17 cellular contexts compared by ENCODE assay signal in the genomic region with DNA sequence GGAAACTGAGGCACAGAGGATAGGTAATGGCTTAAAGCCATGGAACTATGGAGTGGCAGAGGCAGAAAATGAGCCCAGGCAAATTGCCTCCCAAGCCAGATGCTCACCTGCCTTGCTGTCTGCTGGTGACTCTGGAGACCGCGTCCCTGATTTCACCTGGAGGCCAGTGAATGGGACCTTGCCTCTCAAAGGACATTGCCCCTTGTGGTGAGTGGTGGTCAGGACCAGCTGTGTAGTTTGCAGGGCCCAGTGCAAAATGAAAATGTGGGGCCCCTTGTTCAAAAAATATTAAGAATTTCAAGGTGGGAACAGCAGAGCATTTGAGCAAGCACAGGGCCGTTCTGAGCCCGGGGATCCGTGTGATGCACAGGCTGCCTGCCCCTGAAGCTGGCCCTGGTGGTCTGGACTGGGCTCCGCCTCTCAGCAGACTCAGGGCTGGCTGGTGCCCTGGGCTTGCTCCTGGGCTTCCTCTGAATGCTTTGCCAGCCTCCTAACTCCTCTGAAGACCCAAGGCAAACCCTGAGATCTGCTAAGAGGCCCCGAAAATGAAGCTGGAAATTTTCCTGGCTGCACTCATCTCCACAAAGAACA. TPM values are rescaled to one million over a fixed set of nuclear protein-coding genes. Genes with fewer than 3 reads are reported as not detected.
A peak's percentile ranks its signal among the peaks of the same experiment; 100 is the strongest.
DNase-seq lines count a peak whose midpoint lies in the region; ATAC-seq and TF ChIP-seq lines count a peak whose summit lies in the region.
"Had no signal": no experiment of that assay in that cellular context is flagged by ENCODE, and none has a peak within 500 bp of the region (broad histone marks: within the 10 kb centered on the region; RNA-seq: fewer than 3 reads in every experiment).

No MANE protein-coding gene starts in this region.

- peaks cover 3% of the 10 kb centered on the region; the same call in 1 of the 3 replicates for H3K9me3 Mint-ChIP-seq in GM23338

- POLR2A ChIA-PET in AG04449 (lab: Yijun Ruan, JAX), result no interaction called here
- POLR2A ChIA-PET in OCI-LY7 (lab: Charles Lee), result interaction anchor here (0.7 kb wide), 1 partner anchor 42 kb away, joined by 4 read pairs; no protein-coding TSS in a partner anchor

- H3K36me3 Mint-ChIP-seq in GM23338 (ENCODE audit: low read depth), result no peaks in the 10 kb centered on the region

- H3K4me3 ChIP-seq in AG04449 (ENCODE audit: low read depth, low read length) (no peak overlapping the region), GM23338 (no peak overlapping the region), WI38 (ENCODE audit: low read depth, low read length) (no peak overlapping the region), OCI-LY7 (ENCODE audit: low read depth, low read length, poor library complexity, severe bottlenecking) (no peak overlapping the region)

- peak overlapping the region; percentile 52; the same call in 1 of the 2 replicates for H2AFZ ChIP-seq in GM23338
- no peak overlapping the region for H2AFZ ChIP-seq in OCI-LY7 (ENCODE audit: low read length)

- H4K20me1 ChIP-seq in GM23338 (replicated peaks; ENCODE audit: insufficient read depth) (no peaks in the 10 kb centered on the region), OCI-LY7 (ENCODE audit: insufficient read depth, low read length) (no peaks in the 10 kb centered on the region)

- H3K36me3 ChIP-seq in GM23338 (ENCODE audit: insufficient read depth) (no peaks in the 10 kb centered on the region), OCI-LY7 (ENCODE audit: insufficient read depth, low read length) (no peaks in the 10 kb centered on the region)

- H3K27ac ChIP-seq in GM23338 (ENCODE audit: low read depth) (no peak overlapping the region), OCI-LY7 (ENCODE audit: low read depth, low read length, poor library complexity, severe bottlenecking) (no peak overlapping the region)

- no TSS peak for BruUV-seq in OCI-LY7 (replicated peaks; lab: Mats Ljungman, UMichigan)

- no peak overlapping the region for H3K4me2 ChIP-seq in GM23338
- H3K4me2 ChIP-seq in OCI-LY7 (ENCODE audit: low read length), result no peak overlapping the region

- intact Hi-C loops in OCI-LY7 (cut with micrococcal nuclease; ENCODE audit: unreplicated experiment), result no loop called here

- no peaks in the 10 kb centered on the region for H3K9me2 ChIP-seq in GM23338 (ENCODE audit: insufficient read depth)
- H3K9me2 ChIP-seq in OCI-LY7 (ENCODE audit: insufficient read depth, low read length), result no peaks in the 10 kb centered on the region

- DNase-seq in AG04449 (ENCODE audit: low read depth, low spot score), result no peak
- DNase-seq in GM23338 (ENCODE audit: low spot score), result peak; percentile 73
- peak; percentile 69 for DNase-seq in iPS-NIHi11 (ENCODE audit: low spot score)
- no peak for DNase-seq in SKM-1 (lab: John Stamatoyannopoulos, UW; ENCODE audit: unreplicated experiment)
- no peak for DNase-seq in OCI-LY7 (ENCODE audit: low spot score)
- DNase-seq: activated CD4-positive, alpha-beta T cell treated with anti-CD3 and anti-CD28 coated beads for 48 hours; activated T-cell treated with anti-CD3 and anti-CD28 coated beads, Interleukin-2, amount 50 U/mL, for 1 hour; amygdala; effector CD4-positive, alpha-beta T cell; kidney glomerular epithelial cell; NCI-H2171; stimulated activated CD4-positive, alpha-beta T cell treated with anti-CD3 and anti-CD28 coated beads, Interleukin-2, amount 100 ng/mL, for 48 hours; T-helper 2 cell had no signal

- ATAC-seq in GM23338 (peak; percentile 94), HG03565 (IDR thresholded peaks at IDR 0.05; ENCODE audit: unreplicated experiment) (no peak), HG03135 (IDR thresholded peaks at IDR 0.05; ENCODE audit: unreplicated experiment) (no peak)

- H3F3A ChIP-seq in GM23338 (replicated peaks; ENCODE audit: low read depth), result no peaks in the 10 kb centered on the region

- no peak overlapping the region for H3K4me3 Mint-ChIP-seq in GM23338
- H3K4me3 Mint-ChIP-seq: B cell had no signal

- H3K27me3 Mint-ChIP-seq in GM23338 (ENCODE audit: insufficient read depth, low read depth, poor library complexity), result peaks cover 4% of the 10 kb centered on the region

- CTCF ChIA-PET in AG04449 (lab: Yijun Ruan, JAX) (interaction anchor here (1.0 to 2.5 kb wide), 4 partner anchors 8 to 34 kb away, joined by 3 to 12 read pairs (median 6); no protein-coding TSS in a partner anchor), OCI-LY7 (lab: Charles Lee; ENCODE audit: unreplicated experiment) (interaction anchor here (0.6 kb wide), 1 partner anchor 45 kb away, joined by 3 read pairs; no protein-coding TSS in a partner anchor)

- H3K27me3 ChIP-seq in GM23338 (ENCODE audit: insufficient read depth), result no peaks in the 10 kb centered on the region

- H3K27ac Mint-ChIP-seq in GM23338, result no peak overlapping the region
- H3K27ac Mint-ChIP-seq: B cell had no signal

- no peaks in the 10 kb centered on the region for H3K4me1 Mint-ChIP-seq in GM23338
- H3K4me1 Mint-ChIP-seq: B cell had no signal

- H3K79me2 ChIP-seq in GM23338 (replicated peaks; ENCODE audit: insufficient read depth) (no peaks in the 10 kb centered on the region), OCI-LY7 (ENCODE audit: insufficient read depth, low read depth, low read length) (no peaks in the 10 kb centered on the region)

- H3K4me1 ChIP-seq in GM23338 (ENCODE audit: insufficient read depth), result no peaks in the 10 kb centered on the region
- no peaks in the 10 kb centered on the region for H3K4me1 ChIP-seq in OCI-LY7 (ENCODE audit: insufficient read depth, low read length, poor library complexity, severe bottlenecking)

- TF ChIP-seq CTCF in AG04449 (IDR thresholded peaks at IDR 0.05; ENCODE audit: insufficient read depth, low read length, missing control alignments), result peak; percentile 13
- TF ChIP-seq CTCF in GM23338 (conservative IDR thresholded peaks at IDR 0.05; ENCODE audit: low read depth in 2 of 2), result peak; percentile 62 to 64
- TF ChIP-seq CTCF in WI38 (IDR thresholded peaks at IDR 0.05; ENCODE audit: low read depth, low read length), result peak; percentile 33
- TF ChIP-seq CTCF in OCI-LY7 (conservative IDR thresholded peaks at IDR 0.05; ENCODE audit: low read length), result no peak

- no peaks in the 10 kb centered on the region for H3K9me3 ChIP-seq in OCI-LY7 (ENCODE audit: low read length)

TF ChIP-seq in GM23338, 12 proteins besides CTCF, POLR2A, EP300 and RAD21:
- no peak for TF ChIP-seq EZH2phosphoT487 (IDR thresholded peaks at IDR 0.05; ENCODE audit: unreplicated experiment)
TF ChIP-seq in GM23338: peak in this region for 0.

RNA-seq across cellular contexts. Expression of a gene that starts 19.8 kb away (rescaled TPM):
- total RNA-seq in GM23338 (2014; rRNA removed; shearing (Covaris generic)), result 26.3 and 31.0 TPM in 2 replicates
- polyA plus RNA-seq in GM23338 (2016; fragmentation: Nextera tagmentation; extraction: Ambion mirVana), result 6.6 and 8.1 TPM in 2 replicates
- total RNA-seq in OCI-LY7 (2014; rRNA removed; shearing (Covaris generic)), result not detected in 2 replicates
- not detected in 2 replicates for total RNA-seq in OCI-LY7 (2022)

Comparison
In these comparisons a context has a peak if more than half of its experiments do, and no peak if none do; other contexts are left out.
1. DNase-seq: peak in GM23338 (single experiment) and iPS-NIHi11 (single experiment); none in AG04449 (single experiment), SKM-1 (single experiment) and OCI-LY7 (single experiment).
2. RNA of a gene that starts 19.8 kb away (total RNA-seq): 26.3 to 31.0 TPM in GM23338; not detected in OCI-LY7; every median in the first group is over 10 times any median in the second.